Comparison of ENCODE assay signal across 1 cellular context in the genomic region with DNA sequence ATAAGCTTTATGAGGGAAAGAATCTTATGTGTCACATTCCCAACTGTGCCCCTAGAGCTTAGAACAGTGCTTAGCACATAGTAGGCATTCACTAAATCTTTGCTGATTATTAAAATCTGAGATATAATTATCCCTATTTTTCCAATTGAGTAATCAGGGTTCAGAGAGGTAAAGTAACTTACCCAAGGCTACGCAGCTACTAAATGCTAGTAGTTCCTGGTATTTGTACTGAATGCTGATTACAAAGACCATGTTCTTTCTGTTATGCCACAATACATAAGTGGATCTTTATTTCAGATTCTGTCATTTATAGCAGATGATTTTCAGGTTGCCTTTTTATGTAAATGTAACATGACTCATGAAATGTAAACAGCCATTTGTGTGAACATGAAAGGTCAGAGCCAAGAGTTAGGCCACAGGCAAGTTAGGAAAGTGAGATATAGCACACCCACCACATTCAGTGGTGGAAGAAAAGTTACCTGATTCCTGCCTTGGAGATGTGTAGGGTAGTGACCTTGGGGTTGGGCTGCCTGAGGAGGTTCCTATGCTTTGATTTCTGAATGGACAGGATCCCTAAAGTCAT.
A peak's percentile ranks its signal among the peaks of the same experiment; 100 is the strongest.
TF ChIP-seq lines count a peak whose summit lies in the region.

No MANE protein-coding gene starts in this region.

TF ChIP-seq in IMR-90, 13 proteins besides CTCF, POLR2A, EP300 and RAD21 (continued from another document):
- TF ChIP-seq, protein P1, sequence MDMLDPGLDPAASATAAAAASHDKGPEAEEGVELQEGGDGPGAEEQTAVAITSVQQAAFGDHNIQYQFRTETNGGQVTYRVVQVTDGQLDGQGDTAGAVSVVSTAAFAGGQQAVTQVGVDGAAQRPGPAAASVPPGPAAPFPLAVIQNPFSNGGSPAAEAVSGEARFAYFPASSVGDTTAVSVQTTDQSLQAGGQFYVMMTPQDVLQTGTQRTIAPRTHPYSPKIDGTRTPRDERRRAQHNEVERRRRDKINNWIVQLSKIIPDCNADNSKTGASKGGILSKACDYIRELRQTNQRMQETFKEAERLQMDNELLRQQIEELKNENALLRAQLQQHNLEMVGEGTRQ (IDR thresholded peaks at IDR 0.05; ENCODE audit: low read depth, low read length), result no peak
- TF ChIP-seq NFE2L2 (IDR thresholded peaks at IDR 0.05; ENCODE audit: low read depth, low read length) (0 out of 2 replicates have a peak, but pooled peaks have one; percentile 1), FOS (IDR thresholded peaks at IDR 0.05; ENCODE audit: low read depth, low read length) (0 out of 2 replicates have a peak, but pooled peaks have one; percentile 49)
TF ChIP-seq in IMR-90: peak in this region for 3.
